22 cellular contexts compared by ENCODE assay signal in the genomic region with DNA sequence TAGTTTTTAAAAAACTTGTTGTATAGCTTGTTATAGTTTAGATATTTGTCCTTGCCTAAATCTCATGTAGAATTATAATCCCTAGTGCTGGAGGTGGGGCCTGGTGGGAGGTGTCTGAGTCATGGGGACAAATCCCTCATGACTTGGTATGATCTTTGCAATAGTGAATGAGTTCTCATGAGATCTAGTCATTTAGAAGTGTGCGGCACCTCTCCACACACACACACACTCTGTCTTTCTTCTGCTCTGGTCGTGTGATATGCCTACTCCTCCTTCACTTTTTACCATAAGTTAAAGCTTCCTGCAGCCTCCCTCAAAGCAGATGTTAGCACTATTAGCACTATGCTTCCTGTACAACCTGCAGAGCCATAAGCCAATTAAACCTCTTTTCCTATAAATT.
"Had no signal": no experiment of that assay in that cellular context is flagged by ENCODE, and none has a peak within 500 bp of the region (broad histone marks: within the 10 kb centered on the region; RNA-seq: fewer than 3 reads in every experiment).

No MANE protein-coding gene starts in this region.

- H3K4me1 Mint-ChIP-seq: immature natural killer cell, mesothelial cell of epicardium, naive B cell had no signal

- H3K4me1 ChIP-seq: colonic mucosa, esophagus squamous epithelium, gastroesophageal sphincter, left lung, lower lobe of right lung had no signal

- H3K27me3 ChIP-seq: colonic mucosa, esophagus squamous epithelium, gastroesophageal sphincter, heart left ventricle, hepatocyte, left lung had no signal

- H3K27ac ChIP-seq: colonic mucosa, epithelial cell of prostate, esophagus squamous epithelium, gastroesophageal sphincter, heart left ventricle, hepatocyte, left lung, lower lobe of right lung had no signal

- H3K9me3 ChIP-seq: colonic mucosa, esophagus squamous epithelium, gastroesophageal sphincter, left lung, lower lobe of right lung, mucosa of descending colon had no signal

- H3K4me3 Mint-ChIP-seq: dendritic cell treated with granulocyte-macrophage colony-stimulating factor and Interleukin-4, amounts not matched to agents 40 ng/mL and 50 ng/mL, for 4 days; effector memory CD8-positive, alpha-beta T cell; immature natural killer cell; mesothelial cell of epicardium; naive B cell had no signal

- H3K4me3 ChIP-seq: colonic mucosa, esophagus squamous epithelium, gastroesophageal sphincter, heart left ventricle, hepatocyte, left lung, lower lobe of right lung, mucosa of descending colon had no signal

- ATAC-seq: effector memory CD8-positive, alpha-beta T cell; esophagus mucosa; gastroesophageal sphincter; heart left ventricle; left cardiac atrium; left ventricle myocardium superior; lower lobe of right lung; mucosa of descending colon had no signal

- DNase-seq: colonic mucosa; cortex of kidney; effector CD8-positive, alpha-beta T cell; effector memory CD8-positive, alpha-beta T cell; erythroblast; esophagus squamous epithelium; heart left ventricle; hypothalamus; immature natural killer cell; left cardiac atrium; left lung; left ventricle myocardium superior; lower lobe of right lung; mesenchymal stem cell; mucosa of descending colon; naive B cell had no signal

- H3K27ac Mint-ChIP-seq: dendritic cell treated with granulocyte-macrophage colony-stimulating factor and Interleukin-4, amounts not matched to agents 40 ng/mL and 50 ng/mL, for 4 days; effector memory CD8-positive, alpha-beta T cell; immature natural killer cell; mesothelial cell of epicardium; naive B cell had no signal

- H3K27me3 Mint-ChIP-seq: dendritic cell treated with granulocyte-macrophage colony-stimulating factor and Interleukin-4, amounts not matched to agents 40 ng/mL and 50 ng/mL, for 4 days; effector memory CD8-positive, alpha-beta T cell; naive B cell had no signal

- H3K9me3 Mint-ChIP-seq: dendritic cell treated with granulocyte-macrophage colony-stimulating factor and Interleukin-4, amounts not matched to agents 40 ng/mL and 50 ng/mL, for 4 days; effector memory CD8-positive, alpha-beta T cell; immature natural killer cell had no signal

- H3K36me3 ChIP-seq: colonic mucosa had no signal
